In genomic region chr12:6927379-6927991, GRCh38 we compare ENCODE assay signal across 1 cellular context.
TF ChIP-seq lines count a peak whose summit lies in the region.

Gene ATN1, plus strand, starts transcription at chr12:6927959. Its CDS starts 6,043 bp downstream, at chr12:6934002.

TF ChIP-seq in K562, 482 proteins besides CTCF, POLR2A, EP300 and RAD21 (continued from another document):
- no peak for TF ChIP-seq ZBTB43 (CRISPR knock-in tag; IDR thresholded peaks at IDR 0.05)
- TF ChIP-seq NCOA1 (IDR thresholded peaks at IDR 0.05; ENCODE audit: low read depth): no peak
- TF ChIP-seq NRF1 (conservative IDR thresholded peaks at IDR 0.05 in 1 of 2, IDR thresholded peaks at IDR 0.05 in 1 of 2): 0 out of 4 replicates have a peak, but pooled peaks of 1 of the 2 experiments have one; percentile 13
- TF ChIP-seq CBX8 (IDR thresholded peaks at IDR 0.05; ENCODE audit: borderline replicate concordance, extremely low read depth, low read depth, low read length, poor library complexity, severe bottlenecking): no peak
- TF ChIP-seq CBX1 (IDR thresholded peaks at IDR 0.05; ENCODE audit: low read depth): no peak
- no peak for TF ChIP-seq NFIX (CRISPR knock-in tag; IDR thresholded peaks at IDR 0.05; ENCODE audit: low read depth)
- TF ChIP-seq MAZ (CRISPR knock-in tag; conservative IDR thresholded peaks at IDR 0.05 in 1 of 2, IDR thresholded peaks at IDR 0.05 in 1 of 2): peak; percentile 54 to 92
- TF ChIP-seq NFYB (IDR thresholded peaks at IDR 0.05; ENCODE audit: extremely low read depth, insufficient read length): no peak
- TF ChIP-seq GATAD2A (IDR thresholded peaks at IDR 0.05): peak; percentile 93
- no peak for TF ChIP-seq ZKSCAN8 (CRISPR knock-in tag; IDR thresholded peaks at IDR 0.05)
- TF ChIP-seq CTBP1 (IDR thresholded peaks at IDR 0.05; ENCODE audit: borderline replicate concordance): 0 out of 2 replicates have a peak, but pooled peaks have one; percentile 37
- no peak for TF ChIP-seq TSC22D4 (tag; IDR thresholded peaks at IDR 0.05)
- no peak for TF ChIP-seq MECOM (CRISPR knock-in tag; IDR thresholded peaks at IDR 0.05)
- no peak for TF ChIP-seq WHSC1 (IDR thresholded peaks at IDR 0.05; ENCODE audit: low read length)
- TF ChIP-seq NCOA4 (IDR thresholded peaks at IDR 0.05; ENCODE audit: partially characterized antibody): no peak
- TF ChIP-seq PTBP1 (IDR thresholded peaks at IDR 0.05; ENCODE audit: low read depth, low read length): no peak
- peak; percentile 70; the same call in 1 of the 2 replicates for TF ChIP-seq RB1 (IDR thresholded peaks at IDR 0.05; ENCODE audit: low read depth)
- TF ChIP-seq TAF9B (IDR thresholded peaks at IDR 0.05; ENCODE audit: partially characterized antibody): no peak
- no peak for TF ChIP-seq ZFP30 (CRISPR knock-in tag; IDR thresholded peaks at IDR 0.05; ENCODE audit: borderline replicate concordance)
- TF ChIP-seq SNRNP70 (optimal IDR thresholded peaks at IDR 0.05; ENCODE audit: low read depth, low read length): no peak
- no peak for TF ChIP-seq TCF15 (CRISPR knock-in tag; IDR thresholded peaks at IDR 0.05)
- no peak for TF ChIP-seq PHB2 (IDR thresholded peaks at IDR 0.05; ENCODE audit: low read depth)
- no peak for TF ChIP-seq ZNF707 (CRISPR knock-in tag; conservative IDR thresholded peaks at IDR 0.05)
- no peak for TF ChIP-seq NCOA2 (IDR thresholded peaks at IDR 0.05; ENCODE audit: partially characterized antibody in 2 of 2)
- TF ChIP-seq AFF1 (IDR thresholded peaks at IDR 0.05; ENCODE audit: low read depth in 1 of 2, partially characterized antibody in 2 of 2): no peak
- TF ChIP-seq ZBTB7A (IDR thresholded peaks at IDR 0.05; ENCODE audit: borderline replicate concordance, control insufficient read depth, low read depth, low read length): peak; percentile 34; the same call in 1 of the 2 replicates
- TF ChIP-seq HMGN3 (IDR thresholded peaks at IDR 0.05; ENCODE audit: borderline replicate concordance, extremely low read depth, insufficient read length, low read depth, low read length): peak; percentile 28
- no peak for TF ChIP-seq NONO (IDR thresholded peaks at IDR 0.05; ENCODE audit: low read depth in 2 of 2, low read length in 1 of 2)
- TF ChIP-seq STAG1 (CRISPR knock-in tag; IDR thresholded peaks at IDR 0.05; ENCODE audit: borderline replicate concordance): no peak
- no peak for TF ChIP-seq RFX5 (IDR thresholded peaks at IDR 0.05; ENCODE audit: low read depth, low read length)
- no peak for TF ChIP-seq SMAD3 (CRISPR knock-in tag; conservative IDR thresholded peaks at IDR 0.05)
- TF ChIP-seq PTRF (tag; IDR thresholded peaks at IDR 0.05): no peak
- no peak for TF ChIP-seq ZNF551 (CRISPR knock-in tag; IDR thresholded peaks at IDR 0.05)
- no peak for TF ChIP-seq HMBOX1 (IDR thresholded peaks at IDR 0.05)
- TF ChIP-seq SRSF7 (optimal IDR thresholded peaks at IDR 0.05; ENCODE audit: low read depth, low read length): no peak
- no peak for TF ChIP-seq ZBTB8A (IDR thresholded peaks at IDR 0.05; ENCODE audit: partially characterized antibody)
- TF ChIP-seq TCFL5 (CRISPR knock-in tag; conservative IDR thresholded peaks at IDR 0.05): no peak
- TF ChIP-seq PYGO2 (tag; IDR thresholded peaks at IDR 0.05): no peak
- no peak for TF ChIP-seq ELF1 (tag; IDR thresholded peaks at IDR 0.05)
- TF ChIP-seq THAP12 (CRISPR knock-in tag; IDR thresholded peaks at IDR 0.05): no peak
- peak; percentile 31; the same call in 1 of the 2 replicates for TF ChIP-seq EP400 (IDR thresholded peaks at IDR 0.05)
- no peak for TF ChIP-seq ZNF212 (CRISPR knock-in tag; IDR thresholded peaks at IDR 0.05)
- no peak for TF ChIP-seq PHTF2 (CRISPR knock-in tag; IDR thresholded peaks at IDR 0.05)
- peak; percentile 17; the same call in 1 of the 2 replicates for TF ChIP-seq NFIC (IDR thresholded peaks at IDR 0.05)
- TF ChIP-seq ETV6 (IDR thresholded peaks at IDR 0.05; ENCODE audit: borderline replicate concordance in 1 of 2, low read depth in 2 of 2, low read length in 1 of 2): no peak
- TF ChIP-seq ETV6 (CRISPR knock-in tag; IDR thresholded peaks at IDR 0.05; ENCODE audit: borderline replicate concordance): no peak
- peak in 1 of 2 experiments; percentile 66; a peak in 2 of 4 replicates for TF ChIP-seq HDAC1 (IDR thresholded peaks at IDR 0.05)
- 0 out of 2 replicates have a peak, but pooled peaks have one; percentile 23 for TF ChIP-seq BCOR (IDR thresholded peaks at IDR 0.05)
- TF ChIP-seq PHB (CRISPR knock-in tag; IDR thresholded peaks at IDR 0.05): no peak
- TF ChIP-seq MAX (CRISPR knock-in tag; IDR thresholded peaks at IDR 0.05): no peak
- TF ChIP-seq POLR2AphosphoS2 (IDR thresholded peaks at IDR 0.05; ENCODE audit: low read length): no peak
